9 cellular contexts compared by ENCODE assay signal in the genomic region with DNA sequence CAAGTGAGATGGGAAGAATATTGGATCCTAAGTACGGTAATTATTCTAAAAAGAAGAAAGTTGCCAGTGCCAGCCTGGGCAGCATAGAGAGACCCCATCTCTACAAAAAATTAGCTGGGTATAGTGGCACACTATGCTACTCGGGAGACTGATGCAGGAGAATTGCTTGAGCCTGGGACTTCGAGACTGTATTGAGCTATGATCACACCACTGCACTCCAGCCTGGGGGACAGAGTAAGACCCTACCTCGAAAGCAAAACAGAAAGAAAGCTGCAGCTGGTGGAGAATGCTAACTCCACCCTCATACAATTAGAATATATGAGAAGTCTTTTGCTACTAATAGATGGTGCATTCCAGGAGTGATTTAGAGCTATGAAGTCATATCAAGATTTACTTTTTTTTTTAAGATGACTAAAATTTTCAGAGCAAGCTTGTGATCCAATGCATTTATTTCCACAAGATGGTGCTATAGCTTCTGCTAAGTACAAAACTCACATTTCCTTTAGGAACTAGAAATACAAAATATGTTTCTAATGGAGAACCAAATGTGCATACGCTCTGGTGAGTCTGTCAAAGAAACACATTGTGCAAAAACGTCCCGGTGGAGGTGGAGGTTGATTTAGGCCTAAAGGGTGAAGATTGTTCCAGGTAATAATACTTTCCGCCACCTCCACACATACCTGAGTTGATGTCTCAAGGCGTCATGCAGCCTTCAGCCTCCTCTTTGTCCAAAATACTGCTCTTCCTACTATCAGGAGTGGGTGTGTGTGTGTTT. TPM values are rescaled to one million over a fixed set of nuclear protein-coding genes. Genes with fewer than 3 reads are reported as not detected.
DNase-seq lines count a peak whose midpoint lies in the region; ATAC-seq, FAIRE-seq and TF ChIP-seq lines count a peak whose summit lies in the region.
"Not testable (repeated sequence)": the region's sequence is repeated elsewhere in the genome, so short reads cannot be mapped to it uniquely, and the experiment has no call there.
"Had no signal": no experiment of that assay in that cellular context is flagged by ENCODE, and none has a peak within 500 bp of the region (broad histone marks: within the 10 kb centered on the region; RNA-seq: fewer than 3 reads in every experiment).

No MANE protein-coding gene starts in this region.

- not testable (repeated sequence) for H3K4me1 ChIP-seq in GM12878 (ENCODE audit: control insufficient read depth, insufficient read depth, low read length)

- H3K9ac ChIP-seq in GM12878 (ENCODE audit: control insufficient read depth, insufficient read depth, low read length) = not testable (repeated sequence)

- CTCF ChIA-PET in GM12878 (lab: Yijun Ruan, JAX) = not testable (repeated sequence)

- H3K27ac Mint-ChIP-seq in osteocyte (ENCODE audit: unreplicated experiment) = not testable (repeated sequence)

- not testable (repeated sequence) for H4K20me1 ChIP-seq in GM12878 (ENCODE audit: control insufficient read depth, insufficient read depth)

- BruUV-seq in GM12878 (replicated peaks; lab: Mats Ljungman, UMichigan) = not testable (repeated sequence)

- TF ChIP-seq EP300 in GM12878 (IDR thresholded peaks at IDR 0.05; ENCODE audit: borderline replicate concordance in 1 of 2, control insufficient read depth in 1 of 2, low read depth in 2 of 2, low read length in 2 of 2) = not testable (repeated sequence)

- FAIRE-seq in GM12878 (lab: Jason Lieb, UNC) = peak; percentile 92

- H3K4me3 ChIP-seq in GM12878 = not testable (repeated sequence)

- ATAC-seq in GM18870 (IDR thresholded peaks at IDR 0.05; ENCODE audit: unreplicated experiment) (peak; percentile 66), GM21825 (IDR thresholded peaks at IDR 0.05; ENCODE audit: unreplicated experiment) (peak; percentile 41), HG03280 (IDR thresholded peaks at IDR 0.05; ENCODE audit: unreplicated experiment) (peak; percentile 52), SK-N-SH treated with all-trans-retinoic acid at 6 μM for 48 hours (peak; percentile 89), GM12878 (peak; percentile 84), left ventricle myocardium superior (peak; percentile 41)

- RAD21 ChIA-PET in GM12878 (lab: Charles Lee; ENCODE audit: unreplicated experiment) = not testable (repeated sequence)

- H3K4me2 ChIP-seq in GM12878 (ENCODE audit: control insufficient read depth, insufficient read depth) = not testable (repeated sequence)

- intact Hi-C loops in GM12878 (cut with micrococcal nuclease; ENCODE audit: unreplicated experiment); left ventricle myocardium superior (cut with micrococcal nuclease): not testable (repeated sequence)

- not testable (repeated sequence) for H3K4me3 Mint-ChIP-seq in osteocyte (ENCODE audit: unreplicated experiment)

- H3K27me3 ChIP-seq in GM12878 (replicated peaks in 1 of 2; ENCODE audit: control insufficient read depth in 2 of 2, insufficient read depth in 2 of 2, low read length in 1 of 2) = not testable (repeated sequence)

- in situ Hi-C loops in GM12878 (cut with MboI) = not testable (repeated sequence)

- H3K27me3 Mint-ChIP-seq in osteocyte (ENCODE audit: unreplicated experiment) = not testable (repeated sequence)

- not testable (repeated sequence) for H3K27ac ChIP-seq in C4-2B; GM12878 (ENCODE audit: control insufficient read depth, insufficient read depth)

- H3K79me2 ChIP-seq in GM12878 (ENCODE audit: control insufficient read depth, insufficient read depth, low read length) = not testable (repeated sequence)

- not testable (repeated sequence) for H3K4me1 Mint-ChIP-seq in osteocyte (ENCODE audit: unreplicated experiment)

- not testable (repeated sequence) for H2AFZ ChIP-seq in GM12878 (ENCODE audit: control insufficient read depth, low read depth, low read length)

- not testable (repeated sequence) for DNase-seq in GM12878 (ENCODE audit: low read depth, low spot score); left ventricle myocardium superior; osteocyte (ENCODE audit: extremely low spot score, unreplicated experiment)

- POLR2A ChIA-PET in GM12878 (lab: Charles Lee) = not testable (repeated sequence)

- not testable (repeated sequence) for H3K36me3 ChIP-seq in GM12878 (ENCODE audit: control insufficient read depth in 2 of 2, insufficient read depth in 2 of 2, low read length in 1 of 2)

- TF ChIP-seq RAD21 in GM12878 (IDR thresholded peaks at IDR 0.05; ENCODE audit: insufficient read depth, low read depth, low read length) = not testable (repeated sequence)

- not testable (repeated sequence) for H3K9me3 ChIP-seq in GM12878 (replicated peaks; ENCODE audit: control insufficient read depth, insufficient read depth, low read length)

- TF ChIP-seq POLR2A in GM12878 (IDR thresholded peaks at IDR 0.05; ENCODE audit: low read depth, low read length) = not testable (repeated sequence)

- H3K36me3 Mint-ChIP-seq in osteocyte (ENCODE audit: unreplicated experiment) = not testable (repeated sequence)

- 71% methylated on average over 3 of the region's 9 CpGs for WGBS in GM12878 (ENCODE audit: insufficient coverage, insufficient replicate concordance, low lambda C conversion rate, missing lambda C conversion rate)

- peak; percentile 14 for TF ChIP-seq CTCF in C4-2B (conservative IDR thresholded peaks at IDR 0.05)
- TF ChIP-seq CTCF in GM12878 (IDR thresholded peaks at IDR 0.05 in 2 of 3, conservative IDR thresholded peaks at IDR 0.05 in 1 of 3; ENCODE audit: control insufficient read depth in 2 of 3, extremely low read depth in 1 of 3, insufficient read depth in 1 of 3, low read depth in 3 of 3, low read length in 3 of 3) = not testable (repeated sequence)
- peak; percentile 4 for TF ChIP-seq CTCF in osteocyte (IDR thresholded peaks at IDR 0.05)

- H3K9me3 Mint-ChIP-seq in osteocyte (ENCODE audit: unreplicated experiment) = not testable (repeated sequence)

- SMC1A ChIA-PET in GM12878 (lab: Charles Lee; ENCODE audit: uncharacterized antibody, unreplicated experiment) = not testable (repeated sequence)

RNA-seq across cellular contexts. Expression of gene OR2A1, which starts 19.2 kb away (rescaled TPM):
- 0.22 TPM in 1 of 2 replicates, not detected in the other for total RNA-seq in GM12878 (2013; cell fraction: nucleolus; rRNA removed)
- total RNA-seq in GM12878 (2014; rRNA removed) (0.11 TPM in 1 of 2 replicates, not detected in the other), GM12878 (2014; rRNA removed; fragmentation: Illumina TruSeq; extraction: Trizol) (0.04 TPM in 1 of 2 replicates, not detected in the other), GM12878 (2021) (not detected in 2 replicates), left ventricle myocardium superior (not detected), osteocyte (not detected in 2 replicates)
- polyA plus RNA-seq in GM12878 (2011; ENCODE audit: low read depth) = 0.16 TPM
- polyA plus RNA-seq in GM12878 (2011; rRNA removed) (not detected in 2 replicates), GM12878 (2014; fragmentation: Illumina TruSeq; extraction: Trizol) (0.04 TPM in 1 of 2 replicates, not detected in the other), GM12878 (2014; fragmentation: Nextera tagmentation; extraction: Ambion mirVana) (under 1 TPM; 0.05 to 0.10 TPM), GM12878 (2014; rRNA removed) (0.06 and 0.44 TPM in 2 replicates), GM12878 (2016; fragmentation: Nextera tagmentation; extraction: Ambion mirVana) (under 1 TPM; 0.05 to 0.24 TPM)
- not detected in 2 replicates for polyA plus RNA-seq in GM12878 (2011; cell fraction: cytosol; rRNA removed)
- polyA plus RNA-seq in GM12878 (2011; cell fraction: nucleus; rRNA removed) = not detected in 2 replicates
- 0.20 and 0.25 TPM in 2 replicates for polyA plus RNA-seq in GM12878 (2012)
- polyA minus RNA-seq in GM12878 (2011; rRNA and poly(A)+ RNA removed) = not detected in 2 replicates
- not detected in 2 replicates for polyA minus RNA-seq in GM12878 (2011; cell fraction: cytosol; rRNA and poly(A)+ RNA removed)
- 0.10 TPM in 1 of 2 replicates, not detected in the other for polyA minus RNA-seq in GM12878 (2011; cell fraction: nucleus; rRNA and poly(A)+ RNA removed)
- total RNA-seq: pulmonary artery endothelial cell had no signal

RNA-seq across cellular contexts. Expression of gene ARHGEF5, which starts 23.8 kb away (rescaled TPM):
- total RNA-seq in GM12878 (2013; cell fraction: nucleolus; rRNA removed) = 11.0 and 12.1 TPM in 2 replicates
- total RNA-seq in GM12878 (2014; rRNA removed) (6.9 and 7.6 TPM in 2 replicates), GM12878 (2014; rRNA removed; fragmentation: Illumina TruSeq; extraction: Trizol) (6.1 and 6.5 TPM in 2 replicates), GM12878 (2021) (15.8 and 17.2 TPM in 2 replicates), left ventricle myocardium superior (1.7 TPM), osteocyte (4.1 and 7.4 TPM in 2 replicates)
- polyA plus RNA-seq in GM12878 (2011; ENCODE audit: low read depth) = 3.3 TPM
- polyA plus RNA-seq in GM12878 (2011; rRNA removed) (3.2 and 4.2 TPM in 2 replicates), GM12878 (2014; fragmentation: Illumina TruSeq; extraction: Trizol) (8.3 and 11.0 TPM in 2 replicates), GM12878 (2014; fragmentation: Nextera tagmentation; extraction: Ambion mirVana) (1 to 10 TPM; 1.6 to 3.1 TPM), GM12878 (2014; rRNA removed) (11.7 and 14.3 TPM in 2 replicates), GM12878 (2016; fragmentation: Nextera tagmentation; extraction: Ambion mirVana) (1 to 10 TPM; 8.0 to 9.5 TPM)
- 5.9 and 6.3 TPM in 2 replicates for polyA plus RNA-seq in GM12878 (2011; cell fraction: cytosol; rRNA removed)
- polyA plus RNA-seq in GM12878 (2011; cell fraction: nucleus; rRNA removed) = 10.7 and 11.0 TPM in 2 replicates
- polyA plus RNA-seq in GM12878 (2012) = 4.7 and 5.2 TPM in 2 replicates
- polyA minus RNA-seq in GM12878 (2011; rRNA and poly(A)+ RNA removed) = 8.8 and 10.4 TPM in 2 replicates
- 2.0 and 2.4 TPM in 2 replicates for polyA minus RNA-seq in GM12878 (2011; cell fraction: cytosol; rRNA and poly(A)+ RNA removed)
- polyA minus RNA-seq in GM12878 (2011; cell fraction: nucleus; rRNA and poly(A)+ RNA removed) = 7.7 and 14.2 TPM in 2 replicates
